12 cellular contexts compared by ENCODE assay signal in the genomic region with DNA sequence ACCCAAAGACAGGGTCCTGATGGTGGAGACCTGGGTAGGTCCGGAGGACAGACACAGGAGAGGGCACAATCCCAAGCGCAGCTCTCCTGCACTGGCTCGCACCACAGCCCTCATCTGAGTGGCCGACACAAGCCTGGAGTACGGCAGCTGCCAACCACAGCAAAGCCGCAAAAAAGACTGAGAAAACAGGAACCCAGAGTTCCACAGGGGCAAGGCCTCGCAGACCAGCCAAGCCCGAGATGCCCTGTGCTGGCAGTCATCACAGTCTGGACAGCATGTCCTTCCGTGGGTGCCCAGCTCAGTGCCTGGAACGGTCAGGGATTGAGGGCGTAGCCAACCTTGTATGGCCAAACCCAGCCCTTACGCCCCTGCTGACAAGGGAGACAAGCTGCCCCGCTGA. TPM values are rescaled to one million over a fixed set of nuclear protein-coding genes. Genes with fewer than 3 reads are reported as not detected.
DNase-seq lines count a peak whose midpoint lies in the region; ATAC-seq, FAIRE-seq and TF ChIP-seq lines count a peak whose summit lies in the region.
"Had no signal": no experiment of that assay in that cellular context is flagged by ENCODE, and none has a peak within 500 bp of the region (broad histone marks: within the 10 kb centered on the region; RNA-seq: fewer than 3 reads in every experiment).

No MANE protein-coding gene starts in this region.

- FAIRE-seq in endothelial cell of umbilical vein (lab: Jason Lieb, UNC) = no peak
- FAIRE-seq: small intestine had no signal

- 66 to 74% methylated on average over 12 to 13 of the region's 13 CpGs for WGBS in tibial nerve, 2 donors

- no peak for DNase-seq in CD4-positive, alpha-beta memory T cell
- DNase-seq in NOMO-1 (lab: John Stamatoyannopoulos, UW; ENCODE audit: unreplicated experiment in 2 of 2) (peak; percentile 39 to 44), endothelial cell of umbilical vein (ENCODE audit: low read depth, low spot score) (peak; percentile 10), PC-9 (no peak), tibial nerve (ENCODE audit: low spot score in 2 of 2) (no peak), MCF 10A (ENCODE audit: unreplicated experiment) (no peak)
- DNase-seq: Karpas-422, small intestine, transverse colon had no signal

- POLR2A ChIA-PET in CD4-positive, alpha-beta memory T cell (lab: Charles Lee; ENCODE audit: partially characterized antibody) = interaction anchor here (0.8 to 4.7 kb wide), 4 partner anchors 11 to 131 kb away, joined by 3 to 29 read pairs (median 7); a partner anchor contains a TSS
- POLR2A ChIA-PET in endothelial cell of umbilical vein (lab: Charles Lee) (no interaction called here), PC-9 (lab: Charles Lee; ENCODE audit: unreplicated experiment) (no interaction called here), MCF 10A (lab: Yijun Ruan, JAX) (interaction anchor here (1.3 to 6.9 kb wide), 2 partner anchors 11 to 15 kb away, joined by 3 to 69 read pairs; a partner anchor contains a TSS)

- H3K4me3 ChIP-seq in CD4-positive, alpha-beta memory T cell (ENCODE audit: low read length in 2 of 2) = no peak overlapping the region
- H3K4me3 ChIP-seq in endothelial cell of umbilical vein (replicated peaks in 1 of 3; ENCODE audit: insufficient read depth in 1 of 3, low read depth in 1 of 3, low read length in 3 of 3) = no peak overlapping the region
- peak overlapping the region; percentile 15 to 24 for H3K4me3 ChIP-seq in neutrophil (ENCODE audit: low read depth in 1 of 2, low read length in 1 of 2)
- no peak overlapping the region for H3K4me3 ChIP-seq in PC-9
- no peak overlapping the region for H3K4me3 ChIP-seq in tibial nerve
- H3K4me3 ChIP-seq: transverse colon had no signal

- peaks cover 4% of the 10 kb centered on the region for H3K79me2 ChIP-seq in endothelial cell of umbilical vein (ENCODE audit: control insufficient read depth, insufficient read depth, low read length)
- H3K79me2 ChIP-seq in PC-9 (ENCODE audit: low read depth) = 0 out of 2 replicates have a peak, but pooled peaks cover 3% of the 10 kb centered on the region

- no peaks in the 10 kb centered on the region for H3K9me3 ChIP-seq in CD4-positive, alpha-beta memory T cell (ENCODE audit: control insufficient read depth in 1 of 2, low read length in 2 of 2)
- H3K9me3 ChIP-seq in endothelial cell of umbilical vein (replicated peaks; ENCODE audit: control insufficient read depth, insufficient read depth, low read length) (no peaks in the 10 kb centered on the region), neutrophil (no peaks in the 10 kb centered on the region), PC-9 (ENCODE audit: insufficient read depth, low read depth) (no peaks in the 10 kb centered on the region), tibial nerve (no peaks in the 10 kb centered on the region)
- H3K9me3 ChIP-seq: transverse colon had no signal

- H2AFZ ChIP-seq in endothelial cell of umbilical vein (ENCODE audit: low read depth, low read length) (no peak overlapping the region), PC-9 (no peak overlapping the region)

- TF ChIP-seq POLR2A in endothelial cell of umbilical vein (IDR thresholded peaks at IDR 0.05; ENCODE audit: low read depth, low read length) (no peak), tibial nerve (IDR thresholded peaks at IDR 0.05) (no peak)

- no peaks in the 10 kb centered on the region; the same call in 1 of the 2 replicates for H3F3A ChIP-seq in PC-9 (ENCODE audit: insufficient read depth, low read depth)

- no peaks in the 10 kb centered on the region for H3K9me1 ChIP-seq in endothelial cell of umbilical vein (replicated peaks; ENCODE audit: control insufficient read depth, extremely low read depth, insufficient read depth, low read length)

- no peaks in the 10 kb centered on the region for H3K27me3 ChIP-seq in CD4-positive, alpha-beta memory T cell (ENCODE audit: insufficient read depth, low read length)
- H3K27me3 ChIP-seq in endothelial cell of umbilical vein (ENCODE audit: control insufficient read depth in 2 of 2, insufficient read depth in 2 of 2, low read length in 2 of 2) = no peaks in the 10 kb centered on the region
- no peaks in the 10 kb centered on the region for H3K27me3 ChIP-seq in neutrophil
- H3K27me3 ChIP-seq in PC-9 (ENCODE audit: insufficient read depth, low read depth) = no peaks in the 10 kb centered on the region
- no peaks in the 10 kb centered on the region for H3K27me3 ChIP-seq in tibial nerve
- H3K27me3 ChIP-seq: transverse colon had no signal

- H3K4me1 ChIP-seq in CD4-positive, alpha-beta memory T cell (ENCODE audit: insufficient read depth, low read length) = peaks cover 26% of the 10 kb centered on the region
- H3K4me1 ChIP-seq in endothelial cell of umbilical vein (ENCODE audit: control insufficient read depth, extremely low read depth, insufficient read depth, low read length) (no peaks in the 10 kb centered on the region), neutrophil (ENCODE audit: control insufficient read depth in 1 of 2, insufficient read depth in 1 of 2, low read depth in 1 of 2, low read length in 1 of 2) (peaks cover 43 to 45% of the 10 kb centered on the region in 2 experiments), PC-9 (replicated peaks; ENCODE audit: insufficient read depth) (no peaks in the 10 kb centered on the region), tibial nerve (peaks cover 0 to 72% (median 4%) of the 10 kb centered on the region in 4 donors)

- no peaks in the 10 kb centered on the region for H3K9me3 Mint-ChIP-seq in CD4-positive, alpha-beta memory T cell
- H3K9me3 Mint-ChIP-seq in MCF 10A (ENCODE audit: unreplicated experiment) = no peaks in the 10 kb centered on the region

- peak overlapping the region in 5 of 7 donors; percentile 31 to 72 (median 36) for H3K27ac Mint-ChIP-seq in CD4-positive, alpha-beta memory T cell
- H3K27ac Mint-ChIP-seq in MCF 10A (ENCODE audit: low read depth, unreplicated experiment) = no peak overlapping the region
- H3K27ac Mint-ChIP-seq: activated naive CD8-positive, alpha-beta T cell had no signal

- dilution Hi-C loops in endothelial cell of umbilical vein (cut with MboI; ENCODE audit: extremely low pct_ligation_motif_present, low sequenced_read_pairs) = no loop called here

- no peak for TF ChIP-seq EP300 in tibial nerve (IDR thresholded peaks at IDR 0.05)

- BruUV-seq in endothelial cell of umbilical vein (replicated peaks; lab: Mats Ljungman, UMichigan) = no TSS peak
- no TSS peak for BruUV-seq in PC-9 (replicated peaks; lab: Mats Ljungman, UMichigan)
- no TSS peak for BruUV-seq in MCF 10A (replicated peaks; lab: Mats Ljungman, UMichigan)

- TF ChIP-seq CTCF in endothelial cell of umbilical vein (IDR thresholded peaks at IDR 0.05; ENCODE audit: extremely low read depth in 1 of 2, insufficient read depth in 1 of 2, low read depth in 1 of 2, low read length in 2 of 2) (no peak), neutrophil (IDR thresholded peaks at IDR 0.05) (no peak), PC-9 (conservative IDR thresholded peaks at IDR 0.05) (no peak), tibial nerve (IDR thresholded peaks at IDR 0.05) (no peak), MCF 10A (IDR thresholded peaks at IDR 0.05; ENCODE audit: unreplicated experiment) (no peak)

- peaks cover 18 to 50% of the 10 kb centered on the region in 2 donors for H3K36me3 Mint-ChIP-seq in CD4-positive, alpha-beta memory T cell
- H3K36me3 Mint-ChIP-seq in MCF 10A (ENCODE audit: insufficient read depth, unreplicated experiment) = peaks cover 69% of the 10 kb centered on the region

- H3K36me3 ChIP-seq in CD4-positive, alpha-beta memory T cell (ENCODE audit: insufficient read depth, low read length) = peaks cover 61% of the 10 kb centered on the region
- H3K36me3 ChIP-seq in endothelial cell of umbilical vein (ENCODE audit: control insufficient read depth in 2 of 2, extremely low read depth in 1 of 2, insufficient read depth in 2 of 2, low read length in 2 of 2) = peaks cover 4 to 40% of the 10 kb centered on the region in 2 experiments
- H3K36me3 ChIP-seq in neutrophil = peaks cover 100% of the 10 kb centered on the region
- no peaks in the 10 kb centered on the region for H3K36me3 ChIP-seq in PC-9 (ENCODE audit: low read depth)
- peaks cover 3 to 100% (median 27%) of the 10 kb centered on the region in 3 donors for H3K36me3 ChIP-seq in tibial nerve

- no peaks in the 10 kb centered on the region for H4K20me1 ChIP-seq in endothelial cell of umbilical vein (replicated peaks; ENCODE audit: control insufficient read depth, extremely low read depth, insufficient read depth, low read length)
- no peaks in the 10 kb centered on the region for H4K20me1 ChIP-seq in PC-9 (ENCODE audit: insufficient read depth)

- H3K9ac ChIP-seq in endothelial cell of umbilical vein (replicated peaks; ENCODE audit: extremely low read depth, insufficient read depth, low read length) = no peak overlapping the region

- intact Hi-C loops in CD4-positive, alpha-beta memory T cell (cut with micrococcal nuclease) = no loop called here
- intact Hi-C loops in endothelial cell of umbilical vein (cut with micrococcal nuclease) (no loop called here), PC-9 (cut with micrococcal nuclease; ENCODE audit: unreplicated experiment) (no loop called here), MCF 10A (cut with micrococcal nuclease) (no loop called here)

- H3K4me2 ChIP-seq in endothelial cell of umbilical vein (ENCODE audit: insufficient read depth, low read length) (no peak overlapping the region), PC-9 (no peak overlapping the region)

- peaks cover 7 to 45% (median 23%) of the 10 kb centered on the region in 4 donors for H3K4me1 Mint-ChIP-seq in CD4-positive, alpha-beta memory T cell
- H3K4me1 Mint-ChIP-seq in MCF 10A (ENCODE audit: insufficient read depth, unreplicated experiment) = peaks cover 17% of the 10 kb centered on the region

- H3K27me3 Mint-ChIP-seq in CD4-positive, alpha-beta memory T cell = no peaks in the 10 kb centered on the region
- H3K27me3 Mint-ChIP-seq in MCF 10A (ENCODE audit: insufficient read depth, unreplicated experiment) = no peaks in the 10 kb centered on the region
- H3K27me3 Mint-ChIP-seq: activated naive CD8-positive, alpha-beta T cell had no signal

- ATAC-seq in HG03521 (IDR thresholded peaks at IDR 0.05; ENCODE audit: unreplicated experiment) = no peak

- CTCF ChIA-PET in CD4-positive, alpha-beta memory T cell (lab: Charles Lee; ENCODE audit: partially characterized antibody) = no interaction called here
- CTCF ChIA-PET in endothelial cell of umbilical vein (lab: Charles Lee) (no interaction called here), PC-9 (lab: Charles Lee) (no interaction called here), MCF 10A (lab: Yijun Ruan, JAX) (no interaction called here)

- peak overlapping the region in 2 of 8 donors; percentile 13 to 31 for H3K4me3 Mint-ChIP-seq in CD4-positive, alpha-beta memory T cell
- no peak overlapping the region for H3K4me3 Mint-ChIP-seq in MCF 10A (ENCODE audit: unreplicated experiment)

- H3K9me2 ChIP-seq in PC-9 (ENCODE audit: insufficient read depth) = no peaks in the 10 kb centered on the region

- H3K27ac ChIP-seq in CD4-positive, alpha-beta memory T cell (ENCODE audit: low read depth, low read length) = no peak overlapping the region
- H3K27ac ChIP-seq in endothelial cell of umbilical vein (ENCODE audit: insufficient read depth, low read depth, low read length) = no peak overlapping the region
- peak overlapping the region; percentile 80 for H3K27ac ChIP-seq in neutrophil
- H3K27ac ChIP-seq in PC-9 = no peak overlapping the region
- H3K27ac ChIP-seq in tibial nerve = peak overlapping the region in 1 of 4 donors; percentile 13
- H3K27ac ChIP-seq: transverse colon had no signal

RNA-seq across cellular contexts. Expression of a gene that starts 11.4 kb away (rescaled TPM):
- total RNA-seq in CD4-positive, alpha-beta memory T cell = 10 to 100 TPM; 62.6 to 70.7 TPM
- polyA plus RNA-seq in CD4-positive, alpha-beta memory T cell = 10 to 100 TPM; 18.4 to 23.9 TPM
- total RNA-seq in endothelial cell of umbilical vein (25.1 and 29.2 TPM in 2 replicates), PC-9 (2021) (17.2 and 25.5 TPM in 2 replicates), tibial nerve (10 to 100 TPM; 27.5 to 41.1 (median 33.6) TPM), MCF 10A (2022) (40.6 TPM in 2 replicates)
- 20.9 and 29.0 TPM in 2 replicates for polyA plus RNA-seq in endothelial cell of umbilical vein
- polyA plus RNA-seq in endothelial cell of umbilical vein (2011; cell fraction: cytosol; rRNA removed) = 10.9 and 13.8 TPM in 2 replicates
- polyA plus RNA-seq in endothelial cell of umbilical vein (2011; cell fraction: nucleus; rRNA removed) = 46.0 and 49.3 TPM in 2 replicates
- polyA plus RNA-seq in endothelial cell of umbilical vein (2012) = 9.0 and 15.7 TPM in 2 replicates
- 9.9 and 14.2 TPM in 2 replicates for polyA minus RNA-seq in endothelial cell of umbilical vein
- 21.4 TPM for polyA minus RNA-seq in endothelial cell of umbilical vein (2011; cell fraction: cytosol; rRNA and poly(A)+ RNA removed)
- 11.1 and 20.3 TPM in 2 replicates for polyA minus RNA-seq in endothelial cell of umbilical vein (2011; cell fraction: nucleus; rRNA and poly(A)+ RNA removed)

RNA-seq across cellular contexts. Expression of a gene that starts 11.4 kb away (rescaled TPM):
- total RNA-seq in CD4-positive, alpha-beta memory T cell = 10 to 100 TPM; 80.6 to 85.2 TPM
- polyA plus RNA-seq in CD4-positive, alpha-beta memory T cell = 10 to 100 TPM; 18.3 to 32.5 TPM
- 19.2 and 22.4 TPM in 2 replicates for total RNA-seq in endothelial cell of umbilical vein
- polyA plus RNA-seq in endothelial cell of umbilical vein = 18.0 and 24.9 TPM in 2 replicates
- polyA plus RNA-seq in endothelial cell of umbilical vein (2011; cell fraction: cytosol; rRNA removed) = 10.5 and 14.1 TPM in 2 replicates
- polyA plus RNA-seq in endothelial cell of umbilical vein (2011; cell fraction: nucleus; rRNA removed) = 20.4 and 30.5 TPM in 2 replicates
- polyA plus RNA-seq in endothelial cell of umbilical vein (2012) = 17.8 and 20.9 TPM in 2 replicates
- polyA minus RNA-seq in endothelial cell of umbilical vein = 21.1 and 21.8 TPM in 2 replicates
- polyA minus RNA-seq in endothelial cell of umbilical vein (2011; cell fraction: cytosol; rRNA and poly(A)+ RNA removed) = 20.5 TPM
- 15.2 and 22.3 TPM in 2 replicates for polyA minus RNA-seq in endothelial cell of umbilical vein (2011; cell fraction: nucleus; rRNA and poly(A)+ RNA removed)
- total RNA-seq in PC-9 (2021) = 20.6 and 24.4 TPM in 2 replicates
- 10 to 100 TPM; 59.4 to 79.2 (median 72.5) TPM for total RNA-seq in tibial nerve
- 14.0 and 19.5 TPM in 2 replicates for total RNA-seq in MCF 10A (2022)

RNA-seq across cellular contexts. Expression of a gene that starts 22.3 kb away (rescaled TPM):
- total RNA-seq in CD4-positive, alpha-beta memory T cell = 10 to 100 TPM; 13.1 to 14.7 TPM
- polyA plus RNA-seq in CD4-positive, alpha-beta memory T cell = 1 to 10 TPM; 2.1 to 6.9 TPM
- total RNA-seq in endothelial cell of umbilical vein = 17.8 and 18.6 TPM in 2 replicates
- polyA plus RNA-seq in endothelial cell of umbilical vein = 5.6 and 5.7 TPM in 2 replicates
- 6.3 and 6.5 TPM in 2 replicates for polyA plus RNA-seq in endothelial cell of umbilical vein (2011; cell fraction: cytosol; rRNA removed)
- polyA plus RNA-seq in endothelial cell of umbilical vein (2011; cell fraction: nucleus; rRNA removed) = 8.2 and 8.3 TPM in 2 replicates
- 9.0 and 9.8 TPM in 2 replicates for polyA plus RNA-seq in endothelial cell of umbilical vein (2012)
- polyA minus RNA-seq in endothelial cell of umbilical vein = 7.3 and 7.4 TPM in 2 replicates
- 3.0 TPM for polyA minus RNA-seq in endothelial cell of umbilical vein (2011; cell fraction: cytosol; rRNA and poly(A)+ RNA removed)
- 3.2 and 3.4 TPM in 2 replicates for polyA minus RNA-seq in endothelial cell of umbilical vein (2011; cell fraction: nucleus; rRNA and poly(A)+ RNA removed)
- total RNA-seq in PC-9 (2021) = 18.2 and 20.9 TPM in 2 replicates
- 10 to 100 TPM; 12.9 to 17.7 (median 15.7) TPM for total RNA-seq in tibial nerve
- 10.3 and 12.7 TPM in 2 replicates for total RNA-seq in MCF 10A (2022)

RNA-seq across cellular contexts. Expression of a gene that starts 33.4 kb away (rescaled TPM):
- total RNA-seq in CD4-positive, alpha-beta memory T cell = 10 to 100 TPM; 29.5 to 34.5 TPM
- polyA plus RNA-seq in CD4-positive, alpha-beta memory T cell = 10 to 100 TPM; 13.5 to 18.7 TPM
- total RNA-seq in endothelial cell of umbilical vein (15.2 and 16.7 TPM in 2 replicates), PC-9 (2021) (14.6 and 18.7 TPM in 2 replicates), tibial nerve (10 to 100 TPM; 35.0 to 39.8 (median 37.1) TPM), MCF 10A (2022) (14.7 and 18.9 TPM in 2 replicates)
- polyA plus RNA-seq in endothelial cell of umbilical vein = 11.3 and 13.5 TPM in 2 replicates
- 10.2 and 10.5 TPM in 2 replicates for polyA plus RNA-seq in endothelial cell of umbilical vein (2011; cell fraction: cytosol; rRNA removed)
- polyA plus RNA-seq in endothelial cell of umbilical vein (2011; cell fraction: nucleus; rRNA removed) = 13.3 and 14.2 TPM in 2 replicates
- polyA plus RNA-seq in endothelial cell of umbilical vein (2012) = 10.3 and 11.1 TPM in 2 replicates
- 5.0 and 9.0 TPM in 2 replicates for polyA minus RNA-seq in endothelial cell of umbilical vein
- polyA minus RNA-seq in endothelial cell of umbilical vein (2011; cell fraction: cytosol; rRNA and poly(A)+ RNA removed) = 5.4 TPM
- polyA minus RNA-seq in endothelial cell of umbilical vein (2011; cell fraction: nucleus; rRNA and poly(A)+ RNA removed) = 8.1 and 12.3 TPM in 2 replicates

RNA-seq across cellular contexts. Expression of a gene that starts 36.1 kb away (rescaled TPM):
- not detected for total RNA-seq in CD4-positive, alpha-beta memory T cell
- not detected for polyA plus RNA-seq in CD4-positive, alpha-beta memory T cell
- total RNA-seq in endothelial cell of umbilical vein (not detected in 2 replicates), PC-9 (2021) (not detected in 2 replicates), tibial nerve (under 1 TPM in 2 of 4 donors, not detected in 2; 0.22 to 0.78 TPM), MCF 10A (2022) (not detected in 2 replicates)
- polyA plus RNA-seq in endothelial cell of umbilical vein = not detected in 2 replicates
- 0.03 TPM in 1 of 2 replicates, not detected in the other for polyA plus RNA-seq in endothelial cell of umbilical vein (2011; cell fraction: cytosol; rRNA removed)
- polyA plus RNA-seq in endothelial cell of umbilical vein (2011; cell fraction: nucleus; rRNA removed) = not detected in 2 replicates
- polyA plus RNA-seq in endothelial cell of umbilical vein (2012) = not detected in 2 replicates
- polyA minus RNA-seq in endothelial cell of umbilical vein = not detected in 2 replicates
- polyA minus RNA-seq in endothelial cell of umbilical vein (2011; cell fraction: cytosol; rRNA and poly(A)+ RNA removed) = not detected
- not detected in 2 replicates for polyA minus RNA-seq in endothelial cell of umbilical vein (2011; cell fraction: nucleus; rRNA and poly(A)+ RNA removed)

Comparison
In these comparisons a context has a peak if more than half of its experiments do, and no peak if none do; other contexts are left out.
1. DNase-seq: peak in NOMO-1 (2 of 2) and endothelial cell of umbilical vein (single experiment); none in CD4-positive, alpha-beta memory T cell (0 of 5), PC-9 (0 of 2), tibial nerve (0 of 2) and MCF 10A (single experiment).
2. H3K4me3 ChIP-seq: peak in neutrophil (2 of 2); none in CD4-positive, alpha-beta memory T cell (0 of 2), endothelial cell of umbilical vein (0 of 3), PC-9 (single experiment) and tibial nerve (0 of 4).
3. POLR2A ChIA-PET loops: an anchor here in CD4-positive, alpha-beta memory T cell (0.8 to 4.7 kb wide) and MCF 10A (1.3 to 6.9 kb wide); none called in endothelial cell of umbilical vein and PC-9.